ENCODE assay signal across 8 cellular contexts in genomic region chr13:21670883-21671792, GRCh38. TPM values are rescaled to one million over a fixed set of nuclear protein-coding genes. Genes with fewer than 3 reads are reported as not detected.
DNase-seq lines count a peak whose midpoint lies in the region; ATAC-seq and TF ChIP-seq lines count a peak whose summit lies in the region.

Gene FGF9 (plus strand): TSS chr13:21671073. CDS start chr13:21671913, 840 bp downstream.

- H3K4me1 ChIP-seq in ACC112 (ENCODE audit: control insufficient read depth, insufficient read depth, low read length, unreplicated experiment), result peaks cover 10% of the 10 kb centered on the region

- TF ChIP-seq CTCF in WERI-Rb-1 (IDR thresholded peaks at IDR 0.05; ENCODE audit: low read depth, low read length) (0 out of 2 replicates have a peak, but pooled peaks have one; percentile 18), kidney epithelial cell (IDR thresholded peaks at IDR 0.05; ENCODE audit: insufficient read depth, low read length, poor library complexity, severe bottlenecking) (no peak)

- no peak within 1 kb of the TSS for H3K27ac ChIP-seq in ACC112 (ENCODE audit: low read depth, low read length)
- H3K27ac ChIP-seq in WERI-Rb-1, result no peak within 1 kb of the TSS

- DNase-seq in NCI-H2171 (lab: John Stamatoyannopoulos, UW) (peak; percentile 52), WERI-Rb-1 (peak; percentile 71), kidney epithelial cell (ENCODE audit: low read depth) (no peak)
- peak; percentile 71 for DNase-seq in central memory CD8-positive, alpha-beta T cell (ENCODE audit: low spot score in 2 of 2)
- peak in 3 of 4 experiments; percentile 49 to 68 (median 60) for DNase-seq in stimulated activated CD4-positive, alpha-beta T cell treated with anti-CD3 and anti-CD28 coated beads, Interleukin-1b, Interleukin-23, amount 100 ng/mL, for 24 hours (ENCODE audit: low read depth in 4 of 4, low spot score in 1 of 4)

- H3K27me3 Mint-ChIP-seq in central memory CD8-positive, alpha-beta T cell, result peaks cover 43% of the 10 kb centered on the region

- H2AFZ ChIP-seq in ACC112 (ENCODE audit: low read length, unreplicated experiment), result peak within 1 kb of the TSS; percentile 47

- H3K27me3 ChIP-seq in ACC112 (ENCODE audit: insufficient read depth, low read length) (peaks cover 84% of the 10 kb centered on the region), WERI-Rb-1 (ENCODE audit: insufficient read depth, low read depth, severe bottlenecking) (peaks cover 97% of the 10 kb centered on the region), kidney epithelial cell (ENCODE audit: control insufficient read depth, insufficient read depth, low read length) (peaks cover 10% of the 10 kb centered on the region)

- H3K36me3 ChIP-seq in ACC112 (ENCODE audit: insufficient read depth, low read length) (no peaks in the 10 kb centered on the region), WERI-Rb-1 (no peaks in the 10 kb centered on the region), kidney epithelial cell (ENCODE audit: control insufficient read depth, insufficient read depth, low read length) (no peaks in the 10 kb centered on the region)

- peaks cover 22% of the 10 kb centered on the region for H3K9me3 ChIP-seq in WERI-Rb-1 (ENCODE audit: severe bottlenecking)

- no peaks in the 10 kb centered on the region for H3K79me2 ChIP-seq in ACC112 (ENCODE audit: control insufficient read depth, insufficient read depth, low read length, unreplicated experiment)

- peak within 1 kb of the TSS; percentile 95 for H3K27ac Mint-ChIP-seq in central memory CD8-positive, alpha-beta T cell (ENCODE audit: low read depth)

- H3K4me3 Mint-ChIP-seq in central memory CD8-positive, alpha-beta T cell, result peak within 1 kb of the TSS; percentile 93

- H3K36me3 Mint-ChIP-seq in central memory CD8-positive, alpha-beta T cell (ENCODE audit: insufficient read depth), result peaks cover 18% of the 10 kb centered on the region

- no peaks in the 10 kb centered on the region for H3K9me3 Mint-ChIP-seq in central memory CD8-positive, alpha-beta T cell

- ATAC-seq in GM18508 (IDR thresholded peaks at IDR 0.05; ENCODE audit: insufficient read depth, unreplicated experiment) (peak; percentile 26), HG02943 (IDR thresholded peaks at IDR 0.05; ENCODE audit: low read depth, unreplicated experiment) (peak; percentile 56)
- peak; percentile 77 for ATAC-seq in central memory CD8-positive, alpha-beta T cell (replicated peaks; ENCODE audit: extremely low read depth, poor library complexity, severe bottlenecking)

- peaks cover 49% of the 10 kb centered on the region for H3K4me1 Mint-ChIP-seq in central memory CD8-positive, alpha-beta T cell

- H3K4me3 ChIP-seq in ACC112 (ENCODE audit: low read depth, low read length), result peak within 1 kb of the TSS; percentile 78
- peak within 1 kb of the TSS; percentile 20 for H3K4me3 ChIP-seq in WERI-Rb-1 (ENCODE audit: low read depth, low read length)
- peak within 1 kb of the TSS; percentile 49 for H3K4me3 ChIP-seq in kidney epithelial cell (ENCODE audit: low read depth, low read length)

RNA-seq across cellular contexts. Expression of gene FGF9, which starts in this region (rescaled TPM):
- 0.21 and 0.33 TPM in 2 replicates for total RNA-seq in kidney epithelial cell

Comparison
In these comparisons a context has a peak if more than half of its experiments do, and no peak if none do; other contexts are left out.
1. H3K4me3 ChIP-seq: peak in every context shown above with its lines; median percentile 78 in ACC112; 49 in kidney epithelial cell; 20 in WERI-Rb-1.
2. ATAC-seq: peak in every context shown above with its lines; median percentile 77 in central memory CD8-positive, alpha-beta T cell; 56 in HG02943; 26 in GM18508.